8 cellular contexts compared by ENCODE assay signal in genomic region chr3:113747719-113748046, GRCh38. TPM values are rescaled to one million over a fixed set of nuclear protein-coding genes. Genes with fewer than 3 reads are reported as not detected.
DNase-seq lines count a peak whose midpoint lies in the region; ATAC-seq and TF ChIP-seq lines count a peak whose summit lies in the region.

No MANE protein-coding gene starts in this region.

- BruUV-seq in Panc1 (replicated peaks; lab: Mats Ljungman, UMichigan), result no TSS peak

- in situ Hi-C loops in Panc1 (cut with HindIII; ENCODE audit: low pct_unique_long_range_greater_than_20kb, low sequenced_read_pairs), result no loop called here

- H3K4me1 ChIP-seq in Panc1 (ENCODE audit: control insufficient read depth, insufficient read depth, low read length) (peaks cover 32% of the 10 kb centered on the region), upper lobe of right lung (peaks cover 38% of the 10 kb centered on the region)

- no peaks in the 10 kb centered on the region; the same call in 1 of the 2 replicates for H3K36me3 ChIP-seq in Panc1 (ENCODE audit: control insufficient read depth, insufficient read depth, low read length)
- no peaks in the 10 kb centered on the region for H3K36me3 ChIP-seq in upper lobe of right lung

- DNase-seq in activated T-cell treated with anti-CD3 and anti-CD28 coated beads for 24 hours (ENCODE audit: low read depth), result peak; percentile 37
- no peak for DNase-seq in activated T-cell treated with anti-CD3 and anti-CD28 coated beads, Interleukin-2, amount 50 U/mL, for 1 hour
- DNase-seq in Panc1 (ENCODE audit: low read depth, low spot score), result no peak
- no peak for DNase-seq in cardiac fibroblast (ENCODE audit: low read depth in 2 of 2)
- peak; percentile 38 for DNase-seq in myocyte (ENCODE audit: low read depth)
- DNase-seq in upper lobe of right lung, result no peak
- no peak for DNase-seq in pons (ENCODE audit: low spot score)
- no peak for DNase-seq in NCI-H226

- peak overlapping the region; percentile 100 for H3K27ac ChIP-seq in Panc1 (ENCODE audit: low read length)
- peak overlapping the region; percentile 99 for H3K27ac ChIP-seq in upper lobe of right lung

- CTCF ChIA-PET in Panc1 (lab: Charles Lee), result no interaction called here

- H3K27me3 ChIP-seq in Panc1 (ENCODE audit: control insufficient read depth, insufficient read depth, low read length) (no peaks in the 10 kb centered on the region), upper lobe of right lung (no peaks in the 10 kb centered on the region)

- POLR2A ChIA-PET in Panc1 (lab: Charles Lee), result interaction anchor here (0.6 kb wide), 1 partner anchor 11 kb away, joined by 3 read pairs; no protein-coding TSS in a partner anchor

- ATAC-seq in Panc1 (no peak), upper lobe of right lung (no peak)

- H3K9me3 ChIP-seq in Panc1 (ENCODE audit: control insufficient read depth, insufficient read depth, low read depth, low read length), result no peaks in the 10 kb centered on the region
- no peaks in the 10 kb centered on the region for H3K9me3 ChIP-seq in upper lobe of right lung

- intact Hi-C loops in Panc1 (cut with micrococcal nuclease; ENCODE audit: unreplicated experiment), result loop anchor here (10.0 kb wide), 1 partner anchor 253 kb away; no protein-coding TSS in a partner anchor
- intact Hi-C loops in upper lobe of right lung (cut with DNase I), result no loop called here

- no peak for TF ChIP-seq CTCF in Panc1 (IDR thresholded peaks at IDR 0.05)
- no peak for TF ChIP-seq CTCF in cardiac fibroblast (IDR thresholded peaks at IDR 0.05; ENCODE audit: low read depth, low read length)
- TF ChIP-seq CTCF in upper lobe of right lung (IDR thresholded peaks at IDR 0.05), result no peak

- H3K4me3 ChIP-seq in Panc1 (ENCODE audit: low read depth in 2 of 2, low read length in 2 of 2) (peak overlapping the region; percentile 97 to 99), cardiac fibroblast (replicated peaks in 1 of 2; ENCODE audit: low read depth in 2 of 2, low read length in 2 of 2) (peak overlapping the region; percentile 80 to 97), upper lobe of right lung (peak overlapping the region; percentile 85)

RNA-seq across cellular contexts. Expression of gene ATP6V1A, which starts 0.8 kb away (rescaled TPM):
- total RNA-seq in Panc1 (2021; ENCODE audit: unreplicated experiment), result 89.6 TPM
- polyA plus RNA-seq in Panc1 (2012; ENCODE audit: insufficient read length), result 23.8 TPM
- 54.7 and 59.6 TPM in 2 replicates for total RNA-seq in myocyte
- 32.6 TPM for polyA plus RNA-seq in myocyte (2012)
- 102 TPM for total RNA-seq in upper lobe of right lung

RNA-seq across cellular contexts. Expression of gene NAA50, which starts 1.6 kb away (rescaled TPM):
- total RNA-seq in Panc1 (2021; ENCODE audit: unreplicated experiment), result 208 TPM
- polyA plus RNA-seq in Panc1 (2012; ENCODE audit: insufficient read length), result 218 TPM
- 188 and 263 TPM in 2 replicates for total RNA-seq in myocyte
- polyA plus RNA-seq in myocyte (2012), result 81.9 TPM
- 90.0 TPM for total RNA-seq in upper lobe of right lung

RNA-seq across cellular contexts. Expression of gene USF3, which starts 51.2 kb away (rescaled TPM):
- total RNA-seq in Panc1 (2021; ENCODE audit: unreplicated experiment), result 18.2 TPM
- polyA plus RNA-seq in Panc1 (2012; ENCODE audit: insufficient read length), result 4.4 TPM
- 22.5 and 23.7 TPM in 2 replicates for total RNA-seq in myocyte
- 4.6 TPM for polyA plus RNA-seq in myocyte (2012)
- total RNA-seq in upper lobe of right lung, result 22.2 TPM

Comparison
In these comparisons a context has a peak if more than half of its experiments do, and no peak if none do; other contexts are left out.
1. DNase-seq: peak in activated T-cell treated with anti-CD3 and anti-CD28 coated beads for 24 hours (single experiment) and myocyte (single experiment); none in activated T-cell treated with anti-CD3 and anti-CD28 coated beads, Interleukin-2, amount 50 U/mL, for 1 hour (single experiment), Panc1 (single experiment), cardiac fibroblast (0 of 2), upper lobe of right lung (single experiment), pons (single experiment) and NCI-H226 (single experiment).
2. Peak in every context shown above with its lines, with median percentiles within 50 percentile points of each other: H3K4me3 ChIP-seq.